In genomic region chr18:8863427-8863826, GRCh38 we compare ENCODE assay signal across 36 cellular contexts.
"Had no signal": no experiment of that assay in that cellular context is flagged by ENCODE, and none has a peak within 500 bp of the region (broad histone marks: within the 10 kb centered on the region; RNA-seq: fewer than 3 reads in every experiment).

No MANE protein-coding gene starts in this region.

- H3K4me3 ChIP-seq: adrenal gland, body of pancreas, breast epithelium had no signal

- H3K27me3 Mint-ChIP-seq: activated B cell treated with CpG ODN at 0.5 μM for 24 hours; activated CD4-positive, alpha-beta T cell treated with anti-CD3 and anti-CD28 coated beads, Interleukin-2, amount 10 ng/mL, durations not matched to agents 24 days and 14 days; activated CD8-positive, alpha-beta T cell treated with anti-CD3 and anti-CD28 coated beads for 36 hours; activated naive CD8-positive, alpha-beta T cell treated with anti-CD3 and anti-CD28 coated beads for 36 hours had no signal

- H3K4me1 ChIP-seq: adrenal gland, body of pancreas, breast epithelium had no signal

- H3K4me1 Mint-ChIP-seq: activated CD4-positive, alpha-beta T cell treated with anti-CD3 and anti-CD28 coated beads, Interleukin-2, amount 10 ng/mL, durations not matched to agents 24 days and 14 days; activated naive CD8-positive, alpha-beta T cell treated with anti-CD3 and anti-CD28 coated beads for 36 hours had no signal

- ATAC-seq: activated CD8-positive, alpha-beta T cell treated with anti-CD3 and anti-CD28 coated beads for 36 hours; activated naive CD4-positive, alpha-beta T cell treated with anti-CD3 and anti-CD28 coated beads, Interleukin-2, amount 50 U/mL, for 72 hours; body of pancreas had no signal

- H3K27ac ChIP-seq: adrenal gland, body of pancreas, brain microvascular endothelial cell, breast epithelium, VCaP had no signal

- DNase-seq: activated B cell treated with CpG ODN at 0.5 μM for 24 hours; activated CD4-positive, alpha-beta memory T cell treated with anti-CD3 and anti-CD28 coated beads for 36 hours; activated CD4-positive, alpha-beta T cell treated with anti-CD3 and anti-CD28 coated beads for 4 hours; activated CD4-positive, alpha-beta T cell treated with anti-CD3 and anti-CD28 coated beads, Interleukin-2, amount 10 ng/mL, durations not matched to agents 24 days and 14 days; activated CD4-positive, alpha-beta T cell treated with anti-CD3 and anti-CD28 coated beads, Interleukin-2, amount 50 U/mL, for 1 hour; activated CD4-positive, alpha-beta T cell treated with anti-CD3 and anti-CD28 coated beads, Interleukin-2, amount 50 U/mL, for 4 hours; activated CD4-positive, CD25-positive, alpha-beta regulatory T cell treated with anti-CD3 and anti-CD28 coated beads, Interleukin-2, amount 50 U/mL, for 72 hours; activated CD8-positive, alpha-beta memory T cell treated with anti-CD3 and anti-CD28 coated beads, Interleukin-2, amount 50 U/mL, for 4 hours; activated CD8-positive, alpha-beta T cell treated with anti-CD3 and anti-CD28 coated beads for 36 hours; activated effector memory CD4-positive, alpha-beta T cell treated with Interleukin-2 at 50 U/mL for 16 hours; activated gamma-delta T cell; activated naive CD4-positive, alpha-beta T cell treated with anti-CD3 and anti-CD28 coated beads for 36 hours; activated naive CD4-positive, alpha-beta T cell treated with anti-CD3 and anti-CD28 coated beads, Interleukin-2, amount 50 U/mL, for 16 hours; activated naive CD8-positive, alpha-beta T cell treated with anti-CD3 and anti-CD28 coated beads for 36 hours; activated T-cell treated with anti-CD3 and anti-CD28 coated beads for 4 hours; activated T-cell treated with anti-CD3 and anti-CD28 coated beads, Interleukin-2, amount 50 U/mL, for 1 hour; activated T-cell treated with anti-CD3 and anti-CD28 coated beads, Interleukin-2, amount 50 U/mL, for 48 hours; adrenal gland; amniotic stem cell; aorta; body of pancreas; brain microvascular endothelial cell; central memory CD4-positive, alpha-beta T cell; cerebellar nuclear complex; T-helper 1 cell; T-helper 2 cell; T-helper 9 cell had no signal

- FAIRE-seq: astrocyte, colon, TTC549 had no signal

- H3K4me3 Mint-ChIP-seq: activated B cell treated with CpG ODN at 0.5 μM for 24 hours; activated CD4-positive, alpha-beta memory T cell treated with anti-CD3 and anti-CD28 coated beads for 36 hours; activated CD4-positive, alpha-beta T cell treated with anti-CD3 and anti-CD28 coated beads, Interleukin-2, amount 10 ng/mL, durations not matched to agents 24 days and 14 days; activated CD8-positive, alpha-beta T cell treated with anti-CD3 and anti-CD28 coated beads for 36 hours; activated naive CD4-positive, alpha-beta T cell treated with anti-CD3 and anti-CD28 coated beads for 36 hours; activated naive CD8-positive, alpha-beta T cell treated with anti-CD3 and anti-CD28 coated beads for 36 hours; T-helper 1 cell treated with Interleukin-12 subunit alpha and Interleukin-12 subunit beta and Interleukin-4 antibody, amounts not matched to agents 30 μg/mL and 1 μg/mL, for 36 hours; T-helper 2 cell treated with Interferon-gamma antibody and Interleukin-4, amounts not matched to agents 5 μg/mL and 100 μg/mL, for 36 hours had no signal

- H3K36me3 ChIP-seq: adrenal gland, brain microvascular endothelial cell, breast epithelium had no signal

- H3K9me3 ChIP-seq: adrenal gland, body of pancreas, breast epithelium had no signal

- H3K36me3 Mint-ChIP-seq: activated CD4-positive, alpha-beta memory T cell treated with anti-CD3 and anti-CD28 coated beads for 36 hours; activated naive CD4-positive, alpha-beta T cell treated with anti-CD3 and anti-CD28 coated beads, Interleukin-2, amount 50 U/mL, for 72 hours; activated naive CD8-positive, alpha-beta T cell treated with anti-CD3 and anti-CD28 coated beads for 36 hours had no signal

- H3K9me3 Mint-ChIP-seq: activated B cell treated with CpG ODN at 0.5 μM for 24 hours; activated CD4-positive, alpha-beta memory T cell treated with anti-CD3 and anti-CD28 coated beads for 36 hours; activated CD4-positive, alpha-beta T cell treated with anti-CD3 and anti-CD28 coated beads, Interleukin-2, amount 10 ng/mL, durations not matched to agents 24 days and 14 days; activated CD8-positive, alpha-beta T cell treated with anti-CD3 and anti-CD28 coated beads for 36 hours; activated naive CD4-positive, alpha-beta T cell treated with anti-CD3 and anti-CD28 coated beads for 36 hours; activated naive CD4-positive, alpha-beta T cell treated with anti-CD3 and anti-CD28 coated beads, Interleukin-2, amount 50 U/mL, for 72 hours; activated naive CD8-positive, alpha-beta T cell treated with anti-CD3 and anti-CD28 coated beads for 36 hours; activated T-helper 2 cell treated with anti-CD3 and anti-CD28 coated beads, Interferon-gamma antibody, Interleukin-2, Interleukin-4, amounts not matched to agents 10 μg/mL and 5 μg/mL and 100 μg/mL, durations not matched to agents 14 hours and 24 hours and 36 hours; T-helper 1 cell treated with Interleukin-12 subunit alpha and Interleukin-12 subunit beta and Interleukin-4 antibody, amounts not matched to agents 30 μg/mL and 1 μg/mL, for 36 hours; T-helper 2 cell treated with Interferon-gamma antibody and Interleukin-4, amounts not matched to agents 5 μg/mL and 100 μg/mL, for 36 hours had no signal

- H3K27ac Mint-ChIP-seq: activated B cell treated with CpG ODN at 0.5 μM for 24 hours; activated CD4-positive, alpha-beta memory T cell treated with anti-CD3 and anti-CD28 coated beads for 36 hours; activated CD4-positive, alpha-beta T cell treated with anti-CD3 and anti-CD28 coated beads, Interleukin-2, amount 10 ng/mL, durations not matched to agents 24 days and 14 days; activated CD8-positive, alpha-beta T cell treated with anti-CD3 and anti-CD28 coated beads for 36 hours; activated naive CD4-positive, alpha-beta T cell treated with anti-CD3 and anti-CD28 coated beads for 36 hours; activated naive CD8-positive, alpha-beta T cell treated with anti-CD3 and anti-CD28 coated beads for 36 hours; activated T-helper 2 cell treated with anti-CD3 and anti-CD28 coated beads, Interferon-gamma antibody, Interleukin-2, Interleukin-4, amounts not matched to agents 10 μg/mL and 5 μg/mL and 100 μg/mL, durations not matched to agents 14 hours and 24 hours and 36 hours; T-helper 1 cell treated with Interleukin-12 subunit alpha and Interleukin-12 subunit beta and Interleukin-4 antibody, amounts not matched to agents 30 μg/mL and 1 μg/mL, for 36 hours; T-helper 2 cell treated with Interferon-gamma antibody and Interleukin-4, amounts not matched to agents 5 μg/mL and 100 μg/mL, for 36 hours had no signal

- H3K27me3 ChIP-seq: adrenal gland, body of pancreas, brain microvascular endothelial cell, breast epithelium had no signal
